18 cellular contexts compared by ENCODE assay signal in genomic region chr5:159902444-159903121, GRCh38. TPM values are rescaled to one million over a fixed set of nuclear protein-coding genes. Genes with fewer than 3 reads are reported as not detected.
DNase-seq lines count a peak whose midpoint lies in the region; ATAC-seq and TF ChIP-seq lines count a peak whose summit lies in the region.
"Had no signal": no experiment of that assay in that cellular context is flagged by ENCODE, and none has a peak within 500 bp of the region (broad histone marks: within the 10 kb centered on the region; RNA-seq: fewer than 3 reads in every experiment).

No MANE protein-coding gene starts in this region.

- TF ChIP-seq CTCF in chondrocyte (IDR thresholded peaks at IDR 0.05), result no peak

- ATAC-seq in HG02884 (IDR thresholded peaks at IDR 0.05; ENCODE audit: unreplicated experiment) (no peak), HG03457 (IDR thresholded peaks at IDR 0.05; ENCODE audit: unreplicated experiment) (no peak)
- ATAC-seq: activated T-helper 17 cell treated with anti-CD3 and anti-CD28 coated beads, Interleukin-2, amount 50 U/mL, for 72 hours; effector memory CD8-positive, alpha-beta T cell; stimulated activated naive B cell treated with anti-CD40 and anti-IgM and Interleukin-4, amounts not matched to agents 10 μg/mL and 1 μg/mL and 100 μg/mL, for 72 hours had no signal

- H3K9me3 Mint-ChIP-seq in chondrocyte (ENCODE audit: low read depth), result no peaks in the 10 kb centered on the region
- H3K9me3 Mint-ChIP-seq: activated T-helper 17 cell treated with anti-CD3 and anti-CD28 coated beads, Interleukin-2, amount 50 U/mL, for 72 hours; effector memory CD8-positive, alpha-beta T cell had no signal

- H3K4me1 Mint-ChIP-seq in chondrocyte (ENCODE audit: low read depth), result peaks cover 27% of the 10 kb centered on the region
- H3K4me1 Mint-ChIP-seq: activated T-helper 17 cell treated with anti-CD3 and anti-CD28 coated beads, Interleukin-2, amount 50 U/mL, for 72 hours; naive B cell had no signal

- DNase-seq in DMS53 treated with DMSO at 0.1 percent for 48 hours (lab: John Stamatoyannopoulos, UW; ENCODE audit: unreplicated experiment) (peak; percentile 30), chondrocyte (ENCODE audit: low spot score) (no peak), lung microvascular endothelial cell (ENCODE audit: low read depth in 2 of 2) (peak; percentile 29 to 68), SHP77 treated with DMSO at 0.1 percent for 48 hours (lab: John Stamatoyannopoulos, UW) (no peak)
- DNase-seq in stimulated activated CD4-positive, alpha-beta T cell treated with anti-CD3 and anti-CD28 coated beads, Interleukin-12 subunit alpha, Interleukin-12 subunit beta, amount 100 ng/mL, for 4 hours, result no peak
- DNase-seq: activated CD4-positive, alpha-beta T cell treated with anti-CD3 and anti-CD28 coated beads, Interleukin-2, amount 50 U/mL, for 4 hours; effector memory CD8-positive, alpha-beta T cell; EL; GOT3; naive B cell; NCI-H1092; stimulated activated CD4-positive, alpha-beta T cell treated with anti-CD3 and anti-CD28 coated beads, Interleukin-4, amount 100 ng/mL, for 4 hours; stimulated activated naive B cell treated with anti-CD40 and anti-IgM and Interleukin-4, amounts not matched to agents 10 μg/mL and 1 μg/mL and 100 μg/mL, for 72 hours had no signal

- H3K36me3 Mint-ChIP-seq in chondrocyte (ENCODE audit: low read depth), result no peaks in the 10 kb centered on the region
- H3K36me3 Mint-ChIP-seq: naive B cell had no signal

- peak overlapping the region; percentile 41 for H3K27ac Mint-ChIP-seq in chondrocyte (ENCODE audit: unreplicated experiment)
- H3K27ac Mint-ChIP-seq: activated T-helper 17 cell treated with anti-CD3 and anti-CD28 coated beads, Interleukin-2, amount 50 U/mL, for 72 hours; effector memory CD8-positive, alpha-beta T cell; naive B cell; stimulated activated naive B cell treated with anti-CD40 and anti-IgM and Interleukin-4, amounts not matched to agents 10 μg/mL and 1 μg/mL and 100 μg/mL, for 72 hours had no signal

- peaks cover 6% of the 10 kb centered on the region for H3K27me3 Mint-ChIP-seq in chondrocyte (ENCODE audit: low read depth)

- no peak overlapping the region for H3K4me3 Mint-ChIP-seq in chondrocyte (ENCODE audit: unreplicated experiment)
- H3K4me3 Mint-ChIP-seq: activated T-helper 17 cell treated with anti-CD3 and anti-CD28 coated beads, Interleukin-2, amount 50 U/mL, for 72 hours; effector memory CD8-positive, alpha-beta T cell; naive B cell; stimulated activated naive B cell treated with anti-CD40 and anti-IgM and Interleukin-4, amounts not matched to agents 10 μg/mL and 1 μg/mL and 100 μg/mL, for 72 hours had no signal

TF ChIP-seq in PFSK-1, 5 proteins besides CTCF, POLR2A, EP300 and RAD21:
- peak; percentile 18 for TF ChIP-seq FOXP2 (optimal IDR thresholded peaks at IDR 0.05; ENCODE audit: borderline replicate concordance, extremely low read depth, extremely low read length, insufficient read depth)
- TF ChIP-seq TAF1 (IDR thresholded peaks at IDR 0.05; ENCODE audit: borderline replicate concordance, insufficient read depth, low read length), result no peak
- no peak for TF ChIP-seq POLR2AphosphoS5 (IDR thresholded peaks at IDR 0.05; ENCODE audit: low read depth, low read length)
- TF ChIP-seq REST (IDR thresholded peaks at IDR 0.05; ENCODE audit: insufficient read depth in 1 of 2, low read depth in 2 of 2, low read length in 2 of 2), result peak in 1 of 2 experiments; percentile 33; a peak in 1 of 4 replicates
- no peak for TF ChIP-seq SIN3A (IDR thresholded peaks at IDR 0.05; ENCODE audit: borderline replicate concordance, insufficient read depth, low read length)

RNA-seq across cellular contexts. Expression of gene ADRA1B, which starts 13.7 kb away (rescaled TPM):
- 13.2 TPM for polyA plus RNA-seq in PFSK-1 (2012; ENCODE audit: insufficient read length, low read depth)
- total RNA-seq in chondrocyte, result 0.72 to 2.9 TPM (median 1.1 TPM) in 3 replicates
- under 0.01 and 0.22 TPM in 2 replicates for total RNA-seq in lung microvascular endothelial cell
- total RNA-seq: activated T-helper 17 cell treated with anti-CD3 and anti-CD28 coated beads, Interleukin-2, amount 50 U/mL, for 72 hours; HT-29 had no signal

Comparison
In these comparisons a context has a peak if more than half of its experiments do, and no peak if none do; other contexts are left out.
1. DNase-seq: peak in DMS53 treated with DMSO at 0.1 percent for 48 hours (single experiment) and lung microvascular endothelial cell (2 of 2); none in chondrocyte (single experiment), SHP77 treated with DMSO at 0.1 percent for 48 hours (single experiment) and stimulated activated CD4-positive, alpha-beta T cell treated with anti-CD3 and anti-CD28 coated beads, Interleukin-12 subunit alpha, Interleukin-12 subunit beta, amount 100 ng/mL, for 4 hours (single experiment).